23 cellular contexts compared by ENCODE assay signal in the genomic region with DNA sequence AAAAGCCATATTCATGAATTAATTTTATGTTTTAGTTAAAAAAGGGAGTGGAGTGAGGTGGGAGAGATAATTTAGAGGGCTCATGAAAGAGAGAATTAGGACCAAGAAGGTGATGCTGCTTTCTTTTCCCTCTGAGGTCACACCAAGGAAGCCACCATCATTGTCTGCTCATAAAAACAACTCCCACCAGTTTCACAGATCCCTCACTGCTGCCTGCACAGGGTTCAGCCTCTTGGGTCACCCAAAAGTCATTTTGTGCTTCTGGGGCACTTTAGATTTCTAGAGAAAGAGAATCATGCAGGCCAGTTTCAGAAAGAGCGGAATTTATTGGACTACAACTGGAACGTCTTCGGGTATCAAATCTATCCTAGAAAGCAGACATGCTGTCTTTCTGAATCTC.
A peak's percentile ranks its signal among the peaks of the same experiment; 100 is the strongest.
DNase-seq lines count a peak whose midpoint lies in the region; ATAC-seq and TF ChIP-seq lines count a peak whose summit lies in the region.
"Had no signal": no experiment of that assay in that cellular context is flagged by ENCODE, and none has a peak within 500 bp of the region (broad histone marks: within the 10 kb centered on the region; RNA-seq: fewer than 3 reads in every experiment).

No MANE protein-coding gene starts in this region.

- peaks cover 51 to 61% of the 10 kb centered on the region in 2 donors for H3K4me1 Mint-ChIP-seq in natural killer cell treated with Interleukin-12 subunit alpha and Interleukin-12 subunit beta and Interleukin-15 and Interleukin-18, amount 100 ng/mL, for 72 hours (ENCODE audit: low read depth in 2 of 2)
- no peaks in the 10 kb centered on the region for H3K4me1 Mint-ChIP-seq in natural killer cell
- peaks cover 24% of the 10 kb centered on the region for H3K4me1 Mint-ChIP-seq in activated T-cell treated with anti-CD3 and anti-CD28 coated beads, Interleukin-2, amount 50 U/mL, for 72 hours (ENCODE audit: low read depth)
- H3K4me1 Mint-ChIP-seq: B cell had no signal

- TF ChIP-seq CTCF in natural killer cell (IDR thresholded peaks at IDR 0.05) = no peak
- no peak for TF ChIP-seq CTCF in prostate gland (IDR thresholded peaks at IDR 0.05)
- no peak for TF ChIP-seq CTCF in spleen (IDR thresholded peaks at IDR 0.05 in 8 of 11, conservative IDR thresholded peaks at IDR 0.05 in 3 of 11)

- H3K4me1 ChIP-seq in prostate gland (replicated peaks) (no peaks in the 10 kb centered on the region), spleen (no peaks in the 10 kb centered on the region)
- H3K4me1 ChIP-seq: HAP-1, Peyer's patch had no signal

- intact Hi-C loops in natural killer cell (cut with micrococcal nuclease) = no loop called here
- intact Hi-C loops in prostate gland (cut with DNase I) = no loop called here
- intact Hi-C loops in spleen (cut with DNase I; ENCODE audit: low total_unique reads) = no loop called here

- H3K4me3 ChIP-seq in prostate gland (no peak overlapping the region), spleen (no peak overlapping the region)
- H3K4me3 ChIP-seq: HAP-1, Peyer's patch had no signal

- H3K27me3 Mint-ChIP-seq in natural killer cell treated with Interleukin-12 subunit alpha and Interleukin-12 subunit beta and Interleukin-15 and Interleukin-18, amount 100 ng/mL, for 72 hours = peaks cover 0 to 2% of the 10 kb centered on the region in 2 donors
- H3K27me3 Mint-ChIP-seq in natural killer cell (ENCODE audit: low read depth in 2 of 2) = peaks cover 11 to 28% of the 10 kb centered on the region in 2 donors
- no peaks in the 10 kb centered on the region for H3K27me3 Mint-ChIP-seq in activated T-cell treated with anti-CD3 and anti-CD28 coated beads, Interleukin-2, amount 50 U/mL, for 72 hours (ENCODE audit: low read depth)

- peak overlapping the region in 1 of 2 donors; percentile 7 for H3K27ac Mint-ChIP-seq in natural killer cell treated with Interleukin-12 subunit alpha and Interleukin-12 subunit beta and Interleukin-15 and Interleukin-18, amount 100 ng/mL, for 72 hours
- H3K27ac Mint-ChIP-seq in natural killer cell = no peak overlapping the region
- H3K27ac Mint-ChIP-seq in activated T-cell treated with anti-CD3 and anti-CD28 coated beads, Interleukin-2, amount 50 U/mL, for 72 hours = peak overlapping the region; percentile 10
- H3K27ac Mint-ChIP-seq: B cell had no signal

- peak; percentile 41 for DNase-seq in activated CD4-positive, alpha-beta T cell treated with anti-CD3 and anti-CD28 coated beads for 48 hours
- no peak for DNase-seq in activated CD4-positive, alpha-beta T cell treated with anti-CD3 and anti-CD28 coated beads, Interleukin-2, amount 50 U/mL, for 1 hour
- DNase-seq in natural killer cell treated with Interleukin-12 subunit alpha and Interleukin-12 subunit beta and Interleukin-15 and Interleukin-18, amount 100 ng/mL, for 72 hours (ENCODE audit: low spot score) = no peak
- DNase-seq in natural killer cell = no peak
- DNase-seq in activated T-cell treated with anti-CD3 and anti-CD28 coated beads, Interleukin-2, amount 50 U/mL, for 72 hours = peak in 1 of 2 donors; percentile 2
- peak; percentile 14 to 27 for DNase-seq in stimulated activated CD8-positive, alpha-beta memory T cell treated with anti-CD3 and anti-CD28 coated beads, Interleukin-15, amount 100 ng/mL, for 48 hours (ENCODE audit: low read depth in 2 of 2)
- no peak for DNase-seq in prostate gland (ENCODE audit: low spot score)
- no peak for DNase-seq in spleen
- DNase-seq: COR-L47; DMS 273 treated with DMSO at 0.1 percent for 48 hours; DND-41; MV-4-11; NCI-H1417; NCI-H187; NCI-H2107; NCI-H510A; NCI-H748 treated with DMSO at 0.1 percent for 48 hours; NK-92 treated with Interleukin-12 subunit alpha and Interleukin-12 subunit beta, amount 100 ng/mL, for 24 hours; Peyer's patch had no signal

- ATAC-seq in natural killer cell treated with Interleukin-12 subunit alpha and Interleukin-12 subunit beta and Interleukin-15 and Interleukin-18, amount 100 ng/mL, for 72 hours = no peak
- no peak for ATAC-seq in natural killer cell
- peak; percentile 57 to 74 for ATAC-seq in activated T-cell treated with anti-CD3 and anti-CD28 coated beads, Interleukin-2, amount 50 U/mL, for 72 hours (replicated peaks in 1 of 2)

- peaks cover 3% of the 10 kb centered on the region for H3K9me3 Mint-ChIP-seq in natural killer cell treated with Interleukin-12 subunit alpha and Interleukin-12 subunit beta and Interleukin-15 and Interleukin-18, amount 100 ng/mL, for 72 hours
- no peaks in the 10 kb centered on the region for H3K9me3 Mint-ChIP-seq in natural killer cell
- H3K9me3 Mint-ChIP-seq in activated T-cell treated with anti-CD3 and anti-CD28 coated beads, Interleukin-2, amount 50 U/mL, for 72 hours = no peaks in the 10 kb centered on the region

- no peaks in the 10 kb centered on the region for H3K9me3 ChIP-seq in prostate gland
- H3K9me3 ChIP-seq in spleen = no peaks in the 10 kb centered on the region
- H3K9me3 ChIP-seq: HAP-1, Peyer's patch had no signal

- H3K36me3 Mint-ChIP-seq in natural killer cell treated with Interleukin-12 subunit alpha and Interleukin-12 subunit beta and Interleukin-15 and Interleukin-18, amount 100 ng/mL, for 72 hours = peaks cover 16% of the 10 kb centered on the region
- peaks cover 2% of the 10 kb centered on the region for H3K36me3 Mint-ChIP-seq in natural killer cell
- H3K36me3 Mint-ChIP-seq in activated T-cell treated with anti-CD3 and anti-CD28 coated beads, Interleukin-2, amount 50 U/mL, for 72 hours (ENCODE audit: insufficient read depth in 2 of 2) = no peaks in the 10 kb centered on the region

- H3K36me3 ChIP-seq in prostate gland = no peaks in the 10 kb centered on the region
- no peaks in the 10 kb centered on the region for H3K36me3 ChIP-seq in spleen
- H3K36me3 ChIP-seq: HAP-1, Peyer's patch had no signal

- no peaks in the 10 kb centered on the region for H3K27me3 ChIP-seq in prostate gland (replicated peaks; ENCODE audit: insufficient read depth)
- H3K27me3 ChIP-seq in spleen (replicated peaks in 1 of 7) = no peaks in the 10 kb centered on the region
- H3K27me3 ChIP-seq: Peyer's patch had no signal

- peak overlapping the region; percentile 0 for H3K4me3 Mint-ChIP-seq in natural killer cell treated with Interleukin-12 subunit alpha and Interleukin-12 subunit beta and Interleukin-15 and Interleukin-18, amount 100 ng/mL, for 72 hours
- no peak overlapping the region for H3K4me3 Mint-ChIP-seq in natural killer cell
- H3K4me3 Mint-ChIP-seq in activated T-cell treated with anti-CD3 and anti-CD28 coated beads, Interleukin-2, amount 50 U/mL, for 72 hours = no peak overlapping the region
- H3K4me3 Mint-ChIP-seq: B cell had no signal

- TF ChIP-seq POLR2A in prostate gland (IDR thresholded peaks at IDR 0.05) (no peak), spleen (IDR thresholded peaks at IDR 0.05) (no peak)

- H3K27ac ChIP-seq in prostate gland (no peak overlapping the region), spleen (no peak overlapping the region)
- H3K27ac ChIP-seq: HL-60, KMS-11, Peyer's patch had no signal

- WGBS in prostate gland = 85% methylated on average over 3 of the region's 3 CpGs
- WGBS in spleen, 5 donors = 84 to 95% (median 90%) methylated on average over 3 of the region's 3 CpGs

Comparison
In these comparisons a context has a peak if more than half of its experiments do, and no peak if none do; other contexts are left out.
1. DNase-seq: peak in activated CD4-positive, alpha-beta T cell treated with anti-CD3 and anti-CD28 coated beads for 48 hours (single experiment) and stimulated activated CD8-positive, alpha-beta memory T cell treated with anti-CD3 and anti-CD28 coated beads, Interleukin-15, amount 100 ng/mL, for 48 hours (2 of 2); none in activated CD4-positive, alpha-beta T cell treated with anti-CD3 and anti-CD28 coated beads, Interleukin-2, amount 50 U/mL, for 1 hour (single experiment), natural killer cell treated with Interleukin-12 subunit alpha and Interleukin-12 subunit beta and Interleukin-15 and Interleukin-18, amount 100 ng/mL, for 72 hours (single experiment), natural killer cell (single experiment), prostate gland (single experiment) and spleen (single experiment).
2. ATAC-seq: peak in activated T-cell treated with anti-CD3 and anti-CD28 coated beads, Interleukin-2, amount 50 U/mL, for 72 hours (2 of 2); none in natural killer cell treated with Interleukin-12 subunit alpha and Interleukin-12 subunit beta and Interleukin-15 and Interleukin-18, amount 100 ng/mL, for 72 hours (0 of 2) and natural killer cell (0 of 3).